Comparison of ENCODE assay signal across 14 cellular contexts in the genomic region with DNA sequence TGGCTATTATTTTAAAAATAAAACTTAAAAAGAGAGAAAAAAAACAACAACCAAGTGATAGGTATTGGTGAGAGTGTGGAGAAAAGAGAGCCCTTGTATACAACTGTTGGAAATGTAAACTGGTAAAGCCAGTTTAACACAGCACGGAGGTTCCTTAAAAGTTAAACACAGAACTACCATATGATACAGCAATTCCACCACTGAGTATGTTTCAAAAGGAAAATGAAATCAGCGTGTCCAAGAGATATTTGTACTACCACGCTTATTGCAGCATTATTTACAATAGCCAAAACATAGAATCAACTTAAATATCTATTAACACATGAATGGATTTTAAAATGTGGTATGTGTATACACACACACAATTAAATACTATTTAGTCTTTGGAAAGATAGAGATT. TPM values are rescaled to one million over a fixed set of nuclear protein-coding genes. Genes with fewer than 3 reads are reported as not detected.
DNase-seq lines count a peak whose midpoint lies in the region; ATAC-seq, FAIRE-seq and TF ChIP-seq lines count a peak whose summit lies in the region.
"Had no signal": no experiment of that assay in that cellular context is flagged by ENCODE, and none has a peak within 500 bp of the region (broad histone marks: within the 10 kb centered on the region; RNA-seq: fewer than 3 reads in every experiment).

No MANE protein-coding gene starts in this region.

- peaks cover 26% of the 10 kb centered on the region for H3K4me1 ChIP-seq in HUES48 (ENCODE audit: control insufficient read depth, insufficient read depth, low read length)
- H3K4me1 ChIP-seq: pancreas had no signal

- H3K36me3 ChIP-seq in HUES48 (ENCODE audit: control insufficient read depth, insufficient read depth, low read length), result no peaks in the 10 kb centered on the region
- no peaks in the 10 kb centered on the region for H3K36me3 ChIP-seq in bronchial epithelial cell (ENCODE audit: control insufficient read depth, insufficient read depth, low read length)
- H3K36me3 ChIP-seq in kidney epithelial cell (ENCODE audit: control insufficient read depth, insufficient read depth, low read length), result no peaks in the 10 kb centered on the region
- H3K36me3 ChIP-seq: pancreas had no signal

- no peak for FAIRE-seq in bronchial epithelial cell (lab: Jason Lieb, UNC)
- FAIRE-seq: pancreas had no signal

- peak overlapping the region; percentile 38 for H3K9ac ChIP-seq in HUES48 (ENCODE audit: low read depth, low read length)

- TF ChIP-seq CTCF in bronchial epithelial cell (IDR thresholded peaks at IDR 0.05; ENCODE audit: insufficient read depth, low read length, severe bottlenecking), result no peak
- no peak for TF ChIP-seq CTCF in kidney epithelial cell (IDR thresholded peaks at IDR 0.05; ENCODE audit: insufficient read depth, low read length, poor library complexity, severe bottlenecking)

- peak overlapping the region; percentile 1 for H3K27ac ChIP-seq in HUES48 (ENCODE audit: low read depth, low read length)
- H3K27ac ChIP-seq: C4-2B, pancreas had no signal

- ATAC-seq in HG03521 (IDR thresholded peaks at IDR 0.05; ENCODE audit: unreplicated experiment), result no peak
- ATAC-seq in GM19351 (IDR thresholded peaks at IDR 0.05; ENCODE audit: unreplicated experiment), result no peak
- ATAC-seq: pancreas had no signal

- DNase-seq in ACHN, result peak; percentile 11
- DNase-seq in bronchial epithelial cell (ENCODE audit: low read depth), result peak; percentile 69
- no peak for DNase-seq in kidney epithelial cell (ENCODE audit: low read depth)
- no peak for DNase-seq in GDM1 (lab: John Stamatoyannopoulos, UW)
- DNase-seq in stimulated activated naive CD4-positive, alpha-beta T cell (lab: John Stamatoyannopoulos, UW), result no peak
- DNase-seq: caudate nucleus, KBM-7, NCI-H524, pancreas had no signal

- H3K4me3 ChIP-seq in HUES48 (ENCODE audit: low read depth, low read length) (peak overlapping the region; percentile 62), bronchial epithelial cell (ENCODE audit: low read depth, low read length) (peak overlapping the region; percentile 40), kidney epithelial cell (ENCODE audit: low read depth, low read length) (peak overlapping the region; percentile 35)
- H3K4me3 ChIP-seq: pancreas had no signal

- in situ Hi-C loops in ACHN (cut with HindIII; ENCODE audit: low pct_ligation_motif_present, low pct_unique_long_range_greater_than_20kb, low sequenced_read_pairs), result no loop called here

- no peaks in the 10 kb centered on the region for H3K27me3 ChIP-seq in HUES48 (ENCODE audit: control insufficient read depth, insufficient read depth, low read length)
- no peaks in the 10 kb centered on the region for H3K27me3 ChIP-seq in bronchial epithelial cell (ENCODE audit: control insufficient read depth, insufficient read depth, low read length)
- no peaks in the 10 kb centered on the region for H3K27me3 ChIP-seq in kidney epithelial cell (ENCODE audit: control insufficient read depth, insufficient read depth, low read length)
- H3K27me3 ChIP-seq: pancreas had no signal

- no peaks in the 10 kb centered on the region for H3K9me3 ChIP-seq in HUES48 (ENCODE audit: control insufficient read depth, insufficient read depth, low read length)
- H3K9me3 ChIP-seq: pancreas had no signal

RNA-seq across cellular contexts. Expression of gene PTCHD4, which starts 1.1 kb away (rescaled TPM):
- total RNA-seq in bronchial epithelial cell, result 1.8 and 2.6 TPM in 2 replicates
- total RNA-seq in kidney epithelial cell, result 3.0 and 3.4 TPM in 2 replicates
- total RNA-seq: T-helper 1 cell treated with Interleukin-12 subunit alpha and Interleukin-12 subunit beta and Interleukin-4 antibody, amounts not matched to agents 30 ng/mL and 1 ng/mL, for 36 hours had no signal

Comparison
In these comparisons a context has a peak if more than half of its experiments do, and no peak if none do; other contexts are left out.
1. DNase-seq: peak in ACHN (single experiment) and bronchial epithelial cell (single experiment); none in kidney epithelial cell (single experiment), GDM1 (single experiment) and stimulated activated naive CD4-positive, alpha-beta T cell (0 of 6).
2. Peak in every context shown above with its lines, with median percentiles within 50 percentile points of each other: H3K4me3 ChIP-seq.